Comparison of ENCODE assay signal across 8 cellular contexts in genomic region chr4:15004701-15005301, GRCh38. TPM values are rescaled to one million over a fixed set of nuclear protein-coding genes. Genes with fewer than 3 reads are reported as not detected.
DNase-seq lines count a peak whose midpoint lies in the region; ATAC-seq and TF ChIP-seq lines count a peak whose summit lies in the region.

No MANE protein-coding gene starts in this region.

- no peaks in the 10 kb centered on the region for H3K9me3 ChIP-seq in right atrium auricular region

- H3K27me3 ChIP-seq in right atrium auricular region, result no peaks in the 10 kb centered on the region

- H3K27ac ChIP-seq in angular gyrus (ENCODE audit: low read depth, low read length) (peak overlapping the region; percentile 92), right atrium auricular region (peak overlapping the region; percentile 100)

- TF ChIP-seq CTCF in right atrium auricular region (IDR thresholded peaks at IDR 0.05), result no peak

- ATAC-seq in HG02852 (IDR thresholded peaks at IDR 0.05; ENCODE audit: unreplicated experiment), result peak; percentile 4
- ATAC-seq in HG03521 (IDR thresholded peaks at IDR 0.05; ENCODE audit: unreplicated experiment), result no peak
- no peak for ATAC-seq in GM19467 (IDR thresholded peaks at IDR 0.05; ENCODE audit: unreplicated experiment)

- DNase-seq in DMS53 treated with DMSO at 0.1 percent for 48 hours (lab: John Stamatoyannopoulos, UW; ENCODE audit: unreplicated experiment) (peak; percentile 41), SW480 (ENCODE audit: low spot score) (peak; percentile 40), right atrium auricular region (ENCODE audit: low spot score) (peak; percentile 86), posterior vena cava (ENCODE audit: low spot score) (peak; percentile 94)

- no peaks in the 10 kb centered on the region for H3K36me3 ChIP-seq in right atrium auricular region

- peaks cover 0 to 38% of the 10 kb centered on the region in 2 donors for H3K4me1 ChIP-seq in right atrium auricular region

- H3K4me3 ChIP-seq in right atrium auricular region, result peak overlapping the region; percentile 93 to 97

- intact Hi-C loops in posterior vena cava (cut with DNase I), result loop anchor here (5.0 to 10.0 kb wide), 2 partner anchors 148 to 170 kb away; no protein-coding TSS in a partner anchor

RNA-seq across cellular contexts. Expression of gene CPEB2, which starts 2.5 kb away (rescaled TPM):
- total RNA-seq in right atrium auricular region (10 to 100 TPM in 1 of 2 donors, 1 to 10 TPM in 1; 8.6 to 11.6 TPM), posterior vena cava (10 to 100 TPM; 31.6 to 45.8 TPM)

Comparison
In these comparisons a context has a peak if more than half of its experiments do, and no peak if none do; other contexts are left out.
1. DNase-seq: peak in every context shown above with its lines; median percentile 94 in posterior vena cava; 86 in right atrium auricular region; 41 in DMS53 treated with DMSO at 0.1 percent for 48 hours; 40 in SW480.